1 cellular context compared by ENCODE assay signal in genomic region chr11:27470166-27470565, GRCh38.
TF ChIP-seq lines count a peak whose summit lies in the region.

No MANE protein-coding gene starts in this region.

TF ChIP-seq in GM23338, 12 proteins besides CTCF, POLR2A, EP300 and RAD21 (continued from another document):
- no peak for TF ChIP-seq ZNF462 (CRISPR knock-in tag; IDR thresholded peaks at IDR 0.05)
- no peak for TF ChIP-seq JUNB (IDR thresholded peaks at IDR 0.05; ENCODE audit: unreplicated experiment)
- TF ChIP-seq POLR2AphosphoS5 (IDR thresholded peaks at IDR 0.05; ENCODE audit: low read depth), result no peak
- TF ChIP-seq CREB1 (CRISPR knock-in tag; IDR thresholded peaks at IDR 0.05; ENCODE audit: low read depth), result no peak
- TF ChIP-seq ETS1 (IDR thresholded peaks at IDR 0.05), result no peak
- no peak for TF ChIP-seq NANOG (IDR thresholded peaks at IDR 0.05; ENCODE audit: borderline replicate concordance)
- TF ChIP-seq EZH2 (IDR thresholded peaks at IDR 0.05; ENCODE audit: low read depth, unreplicated experiment), result no peak
- no peak for TF ChIP-seq STAT1 (IDR thresholded peaks at IDR 0.05; ENCODE audit: unreplicated experiment)
